In genomic region chr4:118738999-118739690, GRCh38 we compare ENCODE assay signal across 16 cellular contexts.
"Had no signal": no experiment of that assay in that cellular context is flagged by ENCODE, and none has a peak within 500 bp of the region (broad histone marks: within the 10 kb centered on the region; RNA-seq: fewer than 3 reads in every experiment).

No MANE protein-coding gene starts in this region.

- H3K27me3 ChIP-seq: hepatocyte had no signal

- H3K4me3 Mint-ChIP-seq: activated B cell treated with CpG ODN at 0.5 μM for 24 hours; activated CD4-positive, alpha-beta T cell treated with anti-CD3 and anti-CD28 coated beads, Interleukin-2, amount 10 ng/mL, durations not matched to agents 24 days and 14 days; activated naive CD8-positive, alpha-beta T cell; naive thymus-derived CD4-positive, alpha-beta T cell; T-helper 1 cell treated with Interleukin-12 subunit alpha and Interleukin-12 subunit beta and Interleukin-4 antibody, amounts not matched to agents 30 μg/mL and 1 μg/mL, for 36 hours had no signal

- H3K4me1 Mint-ChIP-seq: activated B cell treated with CpG ODN at 0.5 μM for 24 hours; naive thymus-derived CD4-positive, alpha-beta T cell had no signal

- H3K27ac Mint-ChIP-seq: activated B cell treated with CpG ODN at 0.5 μM for 24 hours; activated CD4-positive, alpha-beta T cell treated with anti-CD3 and anti-CD28 coated beads, Interleukin-2, amount 10 ng/mL, durations not matched to agents 24 days and 14 days; activated naive CD8-positive, alpha-beta T cell; activated T-helper 2 cell treated with anti-CD3 and anti-CD28 coated beads, Interferon-gamma antibody, Interleukin-2, Interleukin-4, amounts not matched to agents 10 μg/mL and 5 μg/mL and 100 μg/mL, durations not matched to agents 14 hours and 24 hours and 36 hours; naive thymus-derived CD4-positive, alpha-beta T cell; progenitor cell of endocrine pancreas; T-helper 1 cell treated with Interleukin-12 subunit alpha and Interleukin-12 subunit beta and Interleukin-4 antibody, amounts not matched to agents 30 μg/mL and 1 μg/mL, for 36 hours had no signal

- H3K27me3 Mint-ChIP-seq: activated B cell treated with CpG ODN at 0.5 μM for 24 hours; activated CD4-positive, alpha-beta T cell treated with anti-CD3 and anti-CD28 coated beads, Interleukin-2, amount 10 ng/mL, durations not matched to agents 24 days and 14 days; activated naive CD8-positive, alpha-beta T cell; naive thymus-derived CD4-positive, alpha-beta T cell; progenitor cell of endocrine pancreas had no signal

- H3K4me3 ChIP-seq: hepatocyte, lower lobe of right lung had no signal

- H3K4me1 ChIP-seq: lower lobe of right lung had no signal

- H3K79me2 ChIP-seq: hepatocyte had no signal

- H3K9me3 Mint-ChIP-seq: activated B cell treated with CpG ODN at 0.5 μM for 24 hours; activated CD4-positive, alpha-beta T cell treated with anti-CD3 and anti-CD28 coated beads, Interleukin-2, amount 10 ng/mL, durations not matched to agents 24 days and 14 days; activated T-helper 2 cell treated with anti-CD3 and anti-CD28 coated beads, Interferon-gamma antibody, Interleukin-2, Interleukin-4, amounts not matched to agents 10 μg/mL and 5 μg/mL and 100 μg/mL, durations not matched to agents 14 hours and 24 hours and 36 hours; naive thymus-derived CD4-positive, alpha-beta T cell; T-helper 1 cell treated with Interleukin-12 subunit alpha and Interleukin-12 subunit beta and Interleukin-4 antibody, amounts not matched to agents 30 μg/mL and 1 μg/mL, for 36 hours had no signal

- DNase-seq: activated B cell treated with CpG ODN at 0.5 μM for 24 hours; activated CD4-positive, alpha-beta T cell treated with anti-CD3 and anti-CD28 coated beads, Interleukin-2, amount 10 ng/mL, durations not matched to agents 24 days and 14 days; aorta; lower lobe of right lung; midbrain; naive thymus-derived CD4-positive, alpha-beta T cell; stimulated activated CD4-positive, alpha-beta T cell treated with anti-CD3 and anti-CD28 coated beads, Interleukin-12 subunit alpha, Interleukin-12 subunit beta, amount 100 ng/mL, for 4 hours; stimulated activated naive CD4-positive, alpha-beta T cell had no signal

- H3K4me2 ChIP-seq: hepatocyte had no signal

- H3K27ac ChIP-seq: hepatocyte, lower lobe of right lung had no signal

- FAIRE-seq: bronchial epithelial cell, endothelial cell of umbilical vein had no signal

- H2AFZ ChIP-seq: hepatocyte had no signal

- ATAC-seq: lower lobe of right lung; naive thymus-derived CD4-positive, alpha-beta T cell; sciatic nerve had no signal

- H3K9me3 ChIP-seq: lower lobe of right lung had no signal
